In genomic region chr5:54518146-54519082, GRCh38 we compare ENCODE assay signal across 8 cellular contexts. TPM values are rescaled to one million over a fixed set of nuclear protein-coding genes. Genes with fewer than 3 reads are reported as not detected.
DNase-seq lines count a peak whose midpoint lies in the region; ATAC-seq and TF ChIP-seq lines count a peak whose summit lies in the region.

No MANE protein-coding gene starts in this region.

- peak overlapping the region; percentile 71 for H3K9ac ChIP-seq in Karpas-422 (ENCODE audit: low read length)

- peak; percentile 31 for ATAC-seq in GM21576 (IDR thresholded peaks at IDR 0.05; ENCODE audit: unreplicated experiment)

- no peaks in the 10 kb centered on the region for H3K9me2 ChIP-seq in Karpas-422 (replicated peaks; ENCODE audit: insufficient read depth, low read length)

- BruUV-seq in Calu3 (replicated peaks; lab: Mats Ljungman, UMichigan): no TSS peak

- H2AFZ ChIP-seq in Karpas-422 (ENCODE audit: low read length): peak overlapping the region; percentile 98

- no peaks in the 10 kb centered on the region for H3K79me2 ChIP-seq in Karpas-422 (ENCODE audit: low read length)

- H3K27ac ChIP-seq in Karpas-422 (ENCODE audit: low read length): no peak overlapping the region
- H3K27ac ChIP-seq in dorsolateral prefrontal cortex: peak overlapping the region; percentile 40 to 98 (median 94)

- H3K9me3 Mint-ChIP-seq in Calu3 (ENCODE audit: low read depth, unreplicated experiment): no peaks in the 10 kb centered on the region
- no peaks in the 10 kb centered on the region for H3K9me3 Mint-ChIP-seq in activated CD4-positive, alpha-beta T cell treated with anti-CD3 and anti-CD28 coated beads, Interleukin-2, amount 10 ng/mL, durations not matched to agents 24 days and 14 days

- peaks cover 34% of the 10 kb centered on the region for H3K36me3 Mint-ChIP-seq in Calu3 (ENCODE audit: insufficient read depth, unreplicated experiment)
- H3K36me3 Mint-ChIP-seq in activated CD4-positive, alpha-beta T cell treated with anti-CD3 and anti-CD28 coated beads, Interleukin-2, amount 10 ng/mL, durations not matched to agents 24 days and 14 days (ENCODE audit: low read depth): peaks cover 22% of the 10 kb centered on the region

- H4K20me1 ChIP-seq in Karpas-422 (ENCODE audit: insufficient read depth, low read depth, low read length): no peaks in the 10 kb centered on the region

- TF ChIP-seq CTCF in Calu3 (IDR thresholded peaks at IDR 0.05; ENCODE audit: unreplicated experiment) (no peak), dorsolateral prefrontal cortex (IDR thresholded peaks at IDR 0.05 in 54 of 56, conservative IDR thresholded peaks at IDR 0.05 in 2 of 56; ENCODE audit: low read depth in 1 of 56, partially characterized antibody in 56 of 56) (peak in 9 of 56 donors; percentile 9 to 27 (median 19))

- CTCF ChIA-PET in Calu3 (lab: Charles Lee): interaction anchor here (0.6 to 2.4 kb wide), 5 partner anchors 12 to 348 kb away, joined by 3 to 57 read pairs (median 4); no protein-coding TSS in a partner anchor

- H3K27me3 ChIP-seq in Karpas-422 (ENCODE audit: low read length) (no peaks in the 10 kb centered on the region), dorsolateral prefrontal cortex (no peaks in the 10 kb centered on the region)

- H3K27ac Mint-ChIP-seq in Calu3 (ENCODE audit: unreplicated experiment): no peak overlapping the region
- H3K27ac Mint-ChIP-seq in activated CD4-positive, alpha-beta T cell treated with anti-CD3 and anti-CD28 coated beads, Interleukin-2, amount 10 ng/mL, durations not matched to agents 24 days and 14 days: peak overlapping the region; percentile 75

- no peaks in the 10 kb centered on the region for H3K27me3 Mint-ChIP-seq in Calu3 (ENCODE audit: unreplicated experiment)
- H3K27me3 Mint-ChIP-seq in activated CD4-positive, alpha-beta T cell treated with anti-CD3 and anti-CD28 coated beads, Interleukin-2, amount 10 ng/mL, durations not matched to agents 24 days and 14 days: peaks cover 27% of the 10 kb centered on the region

- H3K4me3 Mint-ChIP-seq in Calu3 (ENCODE audit: low read depth, unreplicated experiment): peak overlapping the region; percentile 84
- peak overlapping the region; percentile 87 for H3K4me3 Mint-ChIP-seq in activated CD4-positive, alpha-beta T cell treated with anti-CD3 and anti-CD28 coated beads, Interleukin-2, amount 10 ng/mL, durations not matched to agents 24 days and 14 days

- no peaks in the 10 kb centered on the region for H3K36me3 ChIP-seq in Karpas-422 (ENCODE audit: insufficient read depth, low read length)

- H3K4me2 ChIP-seq in Karpas-422 (ENCODE audit: low read depth, low read length, poor library complexity, severe bottlenecking): peak overlapping the region; percentile 79

- H3K4me1 Mint-ChIP-seq in Calu3 (ENCODE audit: low read depth, unreplicated experiment): peaks cover 23% of the 10 kb centered on the region
- peaks cover 48% of the 10 kb centered on the region for H3K4me1 Mint-ChIP-seq in activated CD4-positive, alpha-beta T cell treated with anti-CD3 and anti-CD28 coated beads, Interleukin-2, amount 10 ng/mL, durations not matched to agents 24 days and 14 days

- H3K9me3 ChIP-seq in Karpas-422 (ENCODE audit: low read length): no peaks in the 10 kb centered on the region

- intact Hi-C loops in Calu3 (cut with micrococcal nuclease; ENCODE audit: unreplicated experiment) (no loop called here), dorsolateral prefrontal cortex (cut with DNase I) (loop anchor here (2.0 to 10.0 kb wide), 5 partner anchors 34 to 349 kb away; partner anchors contain the start of gene ARL15 (in 1 of the 2))
- intact Hi-C loops in activated CD4-positive, alpha-beta T cell treated with anti-CD3 and anti-CD28 coated beads, Interleukin-2, amount 10 ng/mL, durations not matched to agents 24 days and 14 days (cut with micrococcal nuclease): loop anchor here (2.0 to 10.0 kb wide), 7 partner anchors 94 to 714 kb away; partner anchors contain the start of genes ARL15 and CCNO

- H3K4me1 ChIP-seq in Karpas-422 (ENCODE audit: low read length): peaks cover 6% of the 10 kb centered on the region

- H3K4me3 ChIP-seq in Karpas-422 (ENCODE audit: low read length) (peak overlapping the region; percentile 74), dorsolateral prefrontal cortex (peak overlapping the region; percentile 74 to 99 (median 93))

- peak; percentile 60 for DNase-seq in Calu3
- no peak for DNase-seq in Karpas-422
- DNase-seq in activated CD4-positive, alpha-beta T cell treated with anti-CD3 and anti-CD28 coated beads, Interleukin-2, amount 10 ng/mL, durations not matched to agents 24 days and 14 days: peak; percentile 89
- DNase-seq in dorsolateral prefrontal cortex: peak in 7 of 10 donors; percentile 32 to 75 (median 56)
- peak; percentile 51 to 63 for DNase-seq in lung microvascular endothelial cell (ENCODE audit: low read depth in 2 of 2)
- DNase-seq in stimulated activated CD8-positive, alpha-beta memory T cell treated with anti-CD3 and anti-CD28 coated beads, Interleukin-15, amount 100 ng/mL, for 48 hours (ENCODE audit: low read depth in 2 of 2): peak; percentile 44 to 46
- DNase-seq in MV-4-11 (lab: John Stamatoyannopoulos, UW): no peak

RNA-seq across cellular contexts. Expression of gene SNX18, which starts 0.9 kb away (rescaled TPM):
- total RNA-seq in Calu3 (2022) (22.8 and 26.2 TPM in 2 replicates), dorsolateral prefrontal cortex (10 to 100 TPM; 15.1 to 35.3 (median 21.5) TPM), lung microvascular endothelial cell (9.4 and 11.3 TPM in 2 replicates)
- total RNA-seq in Karpas-422 (2014; rRNA removed; shearing (Covaris generic); ENCODE audit: low replicate concordance): 1.7 and 2.9 TPM in 2 replicates
- 12.9 and 13.1 TPM in 2 replicates for total RNA-seq in activated CD4-positive, alpha-beta T cell treated with anti-CD3 and anti-CD28 coated beads, Interleukin-2, amount 10 ng/mL, durations not matched to agents 24 days and 14 days

Comparison
In these comparisons a context has a peak if more than half of its experiments do, and no peak if none do; other contexts are left out.
1. DNase-seq: peak in Calu3 (single experiment), activated CD4-positive, alpha-beta T cell treated with anti-CD3 and anti-CD28 coated beads, Interleukin-2, amount 10 ng/mL, durations not matched to agents 24 days and 14 days (single experiment), dorsolateral prefrontal cortex (7 of 10), lung microvascular endothelial cell (2 of 2) and stimulated activated CD8-positive, alpha-beta memory T cell treated with anti-CD3 and anti-CD28 coated beads, Interleukin-15, amount 100 ng/mL, for 48 hours (2 of 2); none in Karpas-422 (single experiment) and MV-4-11 (single experiment).